14 cellular contexts compared by ENCODE assay signal in genomic region chr10:113403900-113404299, GRCh38.
DNase-seq lines count a peak whose midpoint lies in the region; ATAC-seq and TF ChIP-seq lines count a peak whose summit lies in the region.
"Had no signal": no experiment of that assay in that cellular context is flagged by ENCODE, and none has a peak within 500 bp of the region (broad histone marks: within the 10 kb centered on the region; RNA-seq: fewer than 3 reads in every experiment).

No MANE protein-coding gene starts in this region.

- no peaks in the 10 kb centered on the region for H3K9me3 ChIP-seq in trophoblast cell (ENCODE audit: insufficient read depth, low read depth, low read length)
- H3K9me3 ChIP-seq: Caco-2 had no signal

- no peak overlapping the region for H4K91ac ChIP-seq in trophoblast cell (ENCODE audit: low read depth, low read length)

- peaks cover 26% of the 10 kb centered on the region for H3K4me1 Mint-ChIP-seq in GM23338
- H3K4me1 Mint-ChIP-seq: IgD-negative memory B cell had no signal

- peak; percentile 17 for DNase-seq in SK-N-DZ (ENCODE audit: low spot score)
- peak; percentile 10 for DNase-seq in mesendoderm
- DNase-seq in trophoblast cell, result no peak
- DNase-seq in stimulated activated CD4-positive, alpha-beta T cell treated with anti-CD3 and anti-CD28 coated beads, Interleukin-1b, Interleukin-23, amount 100 ng/mL, for 48 hours, result no peak
- no peak for DNase-seq in GM23338 (ENCODE audit: low spot score)
- no peak for DNase-seq in NCI-H345 treated with DMSO at 0.1 percent for 48 hours (lab: John Stamatoyannopoulos, UW; ENCODE audit: unreplicated experiment)
- DNase-seq: ACHN; Caco-2; CD4-positive, alpha-beta T cell; GOT3; H7 had no signal

- H3K4me1 ChIP-seq in mesendoderm (ENCODE audit: control insufficient read depth, low read depth, low read length), result no peaks in the 10 kb centered on the region
- no peaks in the 10 kb centered on the region for H3K4me1 ChIP-seq in trophoblast cell (ENCODE audit: control insufficient read depth in 1 of 2, insufficient read depth in 2 of 2, low read length in 2 of 2)
- H3K4me1 ChIP-seq in GM23338 (ENCODE audit: insufficient read depth), result peaks cover 23% of the 10 kb centered on the region
- H3K4me1 ChIP-seq: Caco-2 had no signal

- ATAC-seq in GM23338, result no peak
- ATAC-seq: HepG2 had no signal

- H3K4me3 ChIP-seq in mesendoderm (ENCODE audit: low read length) (no peak overlapping the region), trophoblast cell (ENCODE audit: low read depth, low read length) (peak overlapping the region; percentile 5), GM23338 (no peak overlapping the region)

- H2AK5ac ChIP-seq in mesendoderm (ENCODE audit: low read length) (no peak overlapping the region), trophoblast cell (ENCODE audit: low read length) (no peak overlapping the region)

- no peak overlapping the region for H3K18ac ChIP-seq in mesendoderm (ENCODE audit: low read length)
- H3K18ac ChIP-seq in trophoblast cell (ENCODE audit: low read length), result no peak overlapping the region

- no peaks in the 10 kb centered on the region for H3K36me3 ChIP-seq in mesendoderm (ENCODE audit: control insufficient read depth, insufficient read depth, low read length)
- H3K36me3 ChIP-seq in trophoblast cell (ENCODE audit: control insufficient read depth in 1 of 2, insufficient read depth in 2 of 2, low read length in 2 of 2), result no peaks in the 10 kb centered on the region
- no peaks in the 10 kb centered on the region for H3K36me3 ChIP-seq in GM23338 (ENCODE audit: insufficient read depth)

- H3K4me3 Mint-ChIP-seq in GM23338, result no peak overlapping the region
- H3K4me3 Mint-ChIP-seq: CD4-positive, alpha-beta T cell; IgD-negative memory B cell had no signal

- no peaks in the 10 kb centered on the region for H3K79me2 ChIP-seq in mesendoderm (ENCODE audit: control insufficient read depth, insufficient read depth, low read length)
- H3K79me2 ChIP-seq in trophoblast cell (ENCODE audit: control insufficient read depth, insufficient read depth, low read length, poor library complexity), result no peaks in the 10 kb centered on the region
- no peaks in the 10 kb centered on the region for H3K79me2 ChIP-seq in GM23338 (replicated peaks; ENCODE audit: insufficient read depth)

- H3K36me3 Mint-ChIP-seq in GM23338 (ENCODE audit: low read depth), result no peaks in the 10 kb centered on the region

- no peaks in the 10 kb centered on the region for H3K79me1 ChIP-seq in mesendoderm (ENCODE audit: low read length)
- no peaks in the 10 kb centered on the region for H3K79me1 ChIP-seq in trophoblast cell (ENCODE audit: low read length)

- no peak overlapping the region for H3K9ac ChIP-seq in mesendoderm (ENCODE audit: low read length)
- H3K9ac ChIP-seq in trophoblast cell (ENCODE audit: low read length), result no peak overlapping the region

- H3K56ac ChIP-seq in mesendoderm (ENCODE audit: low read length), result no peak overlapping the region

- H2BK12ac ChIP-seq in trophoblast cell (ENCODE audit: low read length), result no peak overlapping the region

- H3K4me2 ChIP-seq in mesendoderm (ENCODE audit: low read length) (no peak overlapping the region), trophoblast cell (ENCODE audit: low read length) (no peak overlapping the region), GM23338 (no peak overlapping the region)

- H3K27ac Mint-ChIP-seq in GM23338, result no peak overlapping the region
- H3K27ac Mint-ChIP-seq: CD4-positive, alpha-beta T cell; IgD-negative memory B cell had no signal

- H3K4ac ChIP-seq in mesendoderm (ENCODE audit: low read depth, low read length) (no peak overlapping the region), trophoblast cell (ENCODE audit: low read depth, low read length) (no peak overlapping the region)

- no peaks in the 10 kb centered on the region; the same call in 1 of the 2 replicates for H3K9me2 ChIP-seq in GM23338 (ENCODE audit: insufficient read depth)

- H3K27ac ChIP-seq in mesendoderm (ENCODE audit: low read depth, low read length) (no peak overlapping the region), trophoblast cell (ENCODE audit: low read depth, low read length) (no peak overlapping the region), GM23338 (ENCODE audit: low read depth) (no peak overlapping the region)
- H3K27ac ChIP-seq: C4-2B had no signal

- no peak overlapping the region for H3K23ac ChIP-seq in mesendoderm (ENCODE audit: low read length)
- no peak overlapping the region for H3K23ac ChIP-seq in trophoblast cell (ENCODE audit: low read length)

- H4K20me1 ChIP-seq in GM23338 (replicated peaks; ENCODE audit: insufficient read depth), result no peaks in the 10 kb centered on the region

- H2AFZ ChIP-seq in trophoblast cell (ENCODE audit: insufficient read depth, low read length, poor library complexity), result no peak overlapping the region
- no peak overlapping the region for H2AFZ ChIP-seq in GM23338

- H4K8ac ChIP-seq in mesendoderm (ENCODE audit: low read depth, low read length), result no peak overlapping the region
- no peak overlapping the region for H4K8ac ChIP-seq in trophoblast cell (ENCODE audit: low read depth, low read length)

- H3K27me3 ChIP-seq in mesendoderm (ENCODE audit: insufficient read depth, low read length, poor library complexity) (no peaks in the 10 kb centered on the region), trophoblast cell (ENCODE audit: insufficient read depth, low read length) (no peaks in the 10 kb centered on the region), GM23338 (ENCODE audit: insufficient read depth) (peaks cover 28% of the 10 kb centered on the region)

- no peak overlapping the region for H3K14ac ChIP-seq in trophoblast cell (ENCODE audit: low read length)

- peaks cover 12% of the 10 kb centered on the region for H3K27me3 Mint-ChIP-seq in GM23338 (ENCODE audit: insufficient read depth, low read depth, poor library complexity)

- peaks cover 6% of the 10 kb centered on the region; the same call in 1 of the 3 replicates for H3K9me3 Mint-ChIP-seq in GM23338
- H3K9me3 Mint-ChIP-seq: CD4-positive, alpha-beta T cell; IgD-negative memory B cell had no signal

- no peak for TF ChIP-seq CTCF in GM23338 (conservative IDR thresholded peaks at IDR 0.05; ENCODE audit: low read depth in 2 of 2)

- H4K5ac ChIP-seq in mesendoderm (ENCODE audit: low read length), result no peak overlapping the region

- H2BK15ac ChIP-seq in mesendoderm (replicated peaks; ENCODE audit: low read depth), result no peak overlapping the region

- H2BK5ac ChIP-seq in mesendoderm (ENCODE audit: low read length), result no peak overlapping the region
- no peak overlapping the region for H2BK5ac ChIP-seq in trophoblast cell (ENCODE audit: low read depth, low read length, poor library complexity)

- no peaks in the 10 kb centered on the region for H3F3A ChIP-seq in GM23338 (replicated peaks; ENCODE audit: low read depth)

- no peak overlapping the region for H2BK120ac ChIP-seq in mesendoderm (ENCODE audit: low read depth, low read length)
- no peak overlapping the region for H2BK120ac ChIP-seq in trophoblast cell (ENCODE audit: insufficient read depth, low read length, poor library complexity)

- no peak overlapping the region for H4K12ac ChIP-seq in trophoblast cell (ENCODE audit: low read depth, low read length)

- WGBS in mesendoderm (ENCODE audit: extremely low coverage, insufficient coverage, low lambda C conversion rate), result no CpG with 5 or more reads among the region's 4 CpGs
- WGBS in trophoblast cell (ENCODE audit: extremely low coverage, insufficient coverage, insufficient read length), result no CpG with 5 or more reads among the region's 4 CpGs

TF ChIP-seq in GM23338, 12 proteins besides CTCF, POLR2A, EP300 and RAD21 (continues in another document):
- TF ChIP-seq, protein P1, sequence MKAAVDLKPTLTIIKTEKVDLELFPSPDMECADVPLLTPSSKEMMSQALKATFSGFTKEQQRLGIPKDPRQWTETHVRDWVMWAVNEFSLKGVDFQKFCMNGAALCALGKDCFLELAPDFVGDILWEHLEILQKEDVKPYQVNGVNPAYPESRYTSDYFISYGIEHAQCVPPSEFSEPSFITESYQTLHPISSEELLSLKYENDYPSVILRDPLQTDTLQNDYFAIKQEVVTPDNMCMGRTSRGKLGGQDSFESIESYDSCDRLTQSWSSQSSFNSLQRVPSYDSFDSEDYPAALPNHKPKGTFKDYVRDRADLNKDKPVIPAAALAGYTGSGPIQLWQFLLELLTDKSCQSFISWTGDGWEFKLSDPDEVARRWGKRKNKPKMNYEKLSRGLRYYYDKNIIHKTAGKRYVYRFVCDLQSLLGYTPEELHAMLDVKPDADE (IDR thresholded peaks at IDR 0.05), result no peak
- TF ChIP-seq ZNF114 (CRISPR knock-in tag; IDR thresholded peaks at IDR 0.05) (no peak), ZNF331 (CRISPR knock-in tag; IDR thresholded peaks at IDR 0.05; ENCODE audit: low read depth) (no peak), POLR2AphosphoS5 (IDR thresholded peaks at IDR 0.05; ENCODE audit: low read depth) (no peak)

Comparison
In these comparisons a context has a peak if more than half of its experiments do, and no peak if none do; other contexts are left out.
1. DNase-seq: peak in SK-N-DZ (single experiment) and mesendoderm (single experiment); none in trophoblast cell (0 of 2), stimulated activated CD4-positive, alpha-beta T cell treated with anti-CD3 and anti-CD28 coated beads, Interleukin-1b, Interleukin-23, amount 100 ng/mL, for 48 hours (single experiment), GM23338 (single experiment) and NCI-H345 treated with DMSO at 0.1 percent for 48 hours (single experiment).